ENCODE assay signal across 32 cellular contexts in genomic region chr1:212434992-212435391, GRCh38.
"Had no signal": no experiment of that assay in that cellular context is flagged by ENCODE, and none has a peak within 500 bp of the region (broad histone marks: within the 10 kb centered on the region; RNA-seq: fewer than 3 reads in every experiment).

No MANE protein-coding gene starts in this region.

- H3K36me3 ChIP-seq: esophagus muscularis mucosa, gastroesophageal sphincter, neutrophil, pancreas, stomach, thoracic aorta, transverse colon, vagina had no signal

- H3K4me3 Mint-ChIP-seq: endodermal cell; natural killer cell treated with Interleukin-12 subunit alpha and Interleukin-12 subunit beta and Interleukin-15 and Interleukin-18, amount 100 ng/mL, for 72 hours; stimulated activated effector memory CD8-positive, alpha-beta T cell treated with anti-CD3 and anti-CD28 coated beads, Interleukin-12 subunit alpha, Interleukin-12 subunit beta, amount 100 ng/mL, for 72 hours had no signal

- H3K9me3 ChIP-seq: esophagus muscularis mucosa, gastroesophageal sphincter, heart left ventricle, mucosa of descending colon, neutrophil, pancreas, stomach, thoracic aorta, transverse colon, vagina had no signal

- H3K27ac ChIP-seq: epithelial cell of prostate, foreskin keratinocyte, hepatocyte, neutrophil, pancreas, vagina had no signal

- FAIRE-seq: colon, kidney, pancreas had no signal

- H3K27me3 ChIP-seq: esophagus muscularis mucosa, foreskin keratinocyte, gastroesophageal sphincter, heart left ventricle, hepatocyte, pancreas, stomach, transverse colon, vagina had no signal

- H2AFZ ChIP-seq: hepatocyte had no signal

- H3K27me3 Mint-ChIP-seq: naive B cell; natural killer cell treated with Interleukin-12 subunit alpha and Interleukin-12 subunit beta and Interleukin-15 and Interleukin-18, amount 100 ng/mL, for 72 hours; progenitor cell of endocrine pancreas had no signal

- H3K4me3 ChIP-seq: hepatocyte, lung, mucosa of descending colon, pancreas, smooth muscle cell, stomach, transverse colon had no signal

- H3K27ac Mint-ChIP-seq: endodermal cell; mesothelial cell of epicardium; natural killer cell treated with Interleukin-12 subunit alpha and Interleukin-12 subunit beta and Interleukin-15 and Interleukin-18, amount 100 ng/mL, for 72 hours; progenitor cell of endocrine pancreas; stimulated activated effector memory CD8-positive, alpha-beta T cell treated with anti-CD3 and anti-CD28 coated beads, Interleukin-12 subunit alpha, Interleukin-12 subunit beta, amount 100 ng/mL, for 72 hours had no signal

- H3K9me3 Mint-ChIP-seq: endodermal cell; mesothelial cell of epicardium; naive B cell; natural killer cell treated with Interleukin-12 subunit alpha and Interleukin-12 subunit beta and Interleukin-15 and Interleukin-18, amount 100 ng/mL, for 72 hours; neural crest cell; stimulated activated effector memory CD8-positive, alpha-beta T cell treated with anti-CD3 and anti-CD28 coated beads, Interleukin-12 subunit alpha, Interleukin-12 subunit beta, amount 100 ng/mL, for 72 hours had no signal

- H3K4me2 ChIP-seq: hepatocyte, smooth muscle cell had no signal

- H3K36me3 Mint-ChIP-seq: naive B cell; natural killer cell treated with Interleukin-12 subunit alpha and Interleukin-12 subunit beta and Interleukin-15 and Interleukin-18, amount 100 ng/mL, for 72 hours; stimulated activated effector memory CD8-positive, alpha-beta T cell treated with anti-CD3 and anti-CD28 coated beads, Interleukin-12 subunit alpha, Interleukin-12 subunit beta, amount 100 ng/mL, for 72 hours had no signal

- ATAC-seq: foreskin keratinocyte; gastroesophageal sphincter; heart left ventricle; left lobe of liver; mucosa of descending colon; natural killer cell treated with Interleukin-12 subunit alpha and Interleukin-12 subunit beta and Interleukin-15 and Interleukin-18, amount 100 ng/mL, for 72 hours; pancreas; sciatic nerve; stimulated activated effector memory CD8-positive, alpha-beta T cell treated with anti-CD3 and anti-CD28 coated beads, Interleukin-12 subunit alpha, Interleukin-12 subunit beta, amount 100 ng/mL, for 72 hours had no signal

- DNase-seq: effector CD8-positive, alpha-beta T cell; endodermal cell; foreskin keratinocyte; heart left ventricle; kidney; mesenchymal stem cell; mucosa of descending colon; naive B cell; pancreas; stimulated activated CD4-positive, alpha-beta T cell treated with anti-CD3 and anti-CD28 coated beads, Interleukin-12 subunit alpha, Interleukin-12 subunit beta, amount 100 ng/mL, for 4 hours; stimulated activated CD4-positive, alpha-beta T cell treated with anti-CD3 and anti-CD28 coated beads, Interleukin-1b, Interleukin-23, amount 100 ng/mL, for 48 hours; stimulated activated CD4-positive, alpha-beta T cell treated with anti-CD3 and anti-CD28 coated beads, Interleukin-4, amount 100 ng/mL, for 1 hour; stimulated activated naive CD4-positive, alpha-beta T cell treated with Interleukin-2 at 50 U/mL for 16 hours; stomach; transverse colon had no signal
